Comparison of ENCODE assay signal across 14 cellular contexts in the genomic region with DNA sequence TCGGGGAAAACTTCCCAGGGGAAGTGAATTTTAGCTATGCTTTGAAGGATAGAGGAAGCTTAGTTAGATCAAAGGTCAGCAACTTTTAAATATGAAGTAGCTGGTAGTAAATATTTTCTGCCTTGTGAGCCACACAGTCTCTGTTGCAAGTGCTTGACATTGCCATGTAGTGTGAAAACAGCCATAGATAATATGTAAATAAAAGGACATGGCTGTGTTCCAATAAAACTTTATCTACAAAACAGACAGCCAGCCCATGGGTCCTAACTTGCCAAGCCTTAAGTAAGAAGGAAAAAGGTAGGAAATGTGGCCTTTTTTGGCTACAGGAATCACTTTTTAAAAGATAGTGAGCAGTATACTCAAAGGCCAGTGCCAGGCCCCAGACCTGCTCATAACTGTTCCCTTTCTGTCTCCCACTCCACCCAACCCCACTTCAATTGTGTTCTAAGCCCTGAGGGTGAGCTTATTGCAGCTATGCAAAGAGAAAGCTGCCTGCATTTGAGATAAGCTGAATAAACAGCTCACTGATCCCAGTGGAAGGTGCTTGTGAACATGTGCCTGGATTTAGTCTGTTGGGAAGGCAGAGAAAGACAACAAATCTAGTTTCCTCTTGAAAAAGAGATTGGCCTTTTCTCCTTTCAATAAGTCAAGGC.
DNase-seq lines count a peak whose midpoint lies in the region; ATAC-seq and TF ChIP-seq lines count a peak whose summit lies in the region.
"Had no signal": no experiment of that assay in that cellular context is flagged by ENCODE, and none has a peak within 500 bp of the region (broad histone marks: within the 10 kb centered on the region; RNA-seq: fewer than 3 reads in every experiment).

No MANE protein-coding gene starts in this region.

- peaks cover 7% of the 10 kb centered on the region for H3K4me1 Mint-ChIP-seq in mesothelial cell of epicardium
- no peaks in the 10 kb centered on the region for H3K4me1 Mint-ChIP-seq in CD14-positive monocyte
- H3K4me1 Mint-ChIP-seq: nephron had no signal

- H3K27me3 Mint-ChIP-seq in mesothelial cell of epicardium (ENCODE audit: low read depth) (no peaks in the 10 kb centered on the region), CD14-positive monocyte (ENCODE audit: low read depth in 3 of 3) (peaks cover 0 to 2% (median 2%) of the 10 kb centered on the region in 3 donors)

- TF ChIP-seq CTCF in fibroblast of villous mesenchyme (IDR thresholded peaks at IDR 0.05; ENCODE audit: insufficient read depth, low read depth, low read length) = no peak
- TF ChIP-seq CTCF in mesothelial cell of epicardium (IDR thresholded peaks at IDR 0.05; ENCODE audit: unreplicated experiment) = no peak
- no peak for TF ChIP-seq CTCF in CD14-positive monocyte (IDR thresholded peaks at IDR 0.05)

- H3K36me3 Mint-ChIP-seq in mesothelial cell of epicardium = no peaks in the 10 kb centered on the region
- no peaks in the 10 kb centered on the region for H3K36me3 Mint-ChIP-seq in CD14-positive monocyte

- H3K27ac Mint-ChIP-seq in mesothelial cell of epicardium (peak overlapping the region; percentile 11), CD14-positive monocyte (no peak overlapping the region)
- H3K27ac Mint-ChIP-seq: activated naive CD4-positive, alpha-beta T cell treated with anti-CD3 and anti-CD28 coated beads for 36 hours; nephron had no signal

- peak; percentile 7 for DNase-seq in HT-29 (ENCODE audit: low spot score)
- DNase-seq in NCI-H526 (lab: John Stamatoyannopoulos, UW) = peak; percentile 59 to 66
- DNase-seq in fibroblast of villous mesenchyme (ENCODE audit: low read depth) = peak; percentile 27
- no peak for DNase-seq in mesothelial cell of epicardium (ENCODE audit: low spot score in 2 of 2, unreplicated experiment in 2 of 2)
- DNase-seq in MV-4-11 (lab: John Stamatoyannopoulos, UW) = no peak
- no peak for DNase-seq in stimulated activated CD4-positive, alpha-beta T cell treated with anti-CD3 and anti-CD28 coated beads, Interleukin-2, amount 100 ng/mL, for 24 hours
- DNase-seq in CD14-positive monocyte (ENCODE audit: low spot score) = no peak
- DNase-seq: activated naive CD4-positive, alpha-beta T cell treated with anti-CD3 and anti-CD28 coated beads for 36 hours; glutamatergic neuron; NCI-H187 treated with DMSO at 0.1 percent for 48 hours; stimulated activated naive CD4-positive, alpha-beta T cell had no signal

- intact Hi-C loops in CD14-positive monocyte (cut with micrococcal nuclease) = loop anchor here (5.0 to 10.0 kb wide), 2 partner anchors 79 to 982 kb away; no protein-coding TSS in a partner anchor

- H3K9me3 Mint-ChIP-seq in mesothelial cell of epicardium (no peaks in the 10 kb centered on the region), CD14-positive monocyte (peaks cover 0 to 1% (median 0%) of the 10 kb centered on the region in 7 donors)
- H3K9me3 Mint-ChIP-seq: activated naive CD4-positive, alpha-beta T cell treated with anti-CD3 and anti-CD28 coated beads for 36 hours; nephron had no signal

- no peak overlapping the region for H3K4me3 ChIP-seq in fibroblast of villous mesenchyme (ENCODE audit: low read depth, low read length)

- H3K4me3 Mint-ChIP-seq in mesothelial cell of epicardium = no peak overlapping the region
- H3K4me3 Mint-ChIP-seq in CD14-positive monocyte = no peak overlapping the region
- H3K4me3 Mint-ChIP-seq: activated naive CD4-positive, alpha-beta T cell treated with anti-CD3 and anti-CD28 coated beads for 36 hours; nephron had no signal

- ATAC-seq in GM19395 (IDR thresholded peaks at IDR 0.05; ENCODE audit: unreplicated experiment) = no peak
- ATAC-seq: sciatic nerve had no signal

Comparison
In these comparisons a context has a peak if more than half of its experiments do, and no peak if none do; other contexts are left out.
1. DNase-seq: peak in HT-29 (single experiment), NCI-H526 (2 of 2) and fibroblast of villous mesenchyme (single experiment); none in mesothelial cell of epicardium (0 of 2), MV-4-11 (single experiment), stimulated activated CD4-positive, alpha-beta T cell treated with anti-CD3 and anti-CD28 coated beads, Interleukin-2, amount 100 ng/mL, for 24 hours (0 of 2) and CD14-positive monocyte (single experiment).